Comparison of ENCODE assay signal across 1 cellular context in the genomic region with DNA sequence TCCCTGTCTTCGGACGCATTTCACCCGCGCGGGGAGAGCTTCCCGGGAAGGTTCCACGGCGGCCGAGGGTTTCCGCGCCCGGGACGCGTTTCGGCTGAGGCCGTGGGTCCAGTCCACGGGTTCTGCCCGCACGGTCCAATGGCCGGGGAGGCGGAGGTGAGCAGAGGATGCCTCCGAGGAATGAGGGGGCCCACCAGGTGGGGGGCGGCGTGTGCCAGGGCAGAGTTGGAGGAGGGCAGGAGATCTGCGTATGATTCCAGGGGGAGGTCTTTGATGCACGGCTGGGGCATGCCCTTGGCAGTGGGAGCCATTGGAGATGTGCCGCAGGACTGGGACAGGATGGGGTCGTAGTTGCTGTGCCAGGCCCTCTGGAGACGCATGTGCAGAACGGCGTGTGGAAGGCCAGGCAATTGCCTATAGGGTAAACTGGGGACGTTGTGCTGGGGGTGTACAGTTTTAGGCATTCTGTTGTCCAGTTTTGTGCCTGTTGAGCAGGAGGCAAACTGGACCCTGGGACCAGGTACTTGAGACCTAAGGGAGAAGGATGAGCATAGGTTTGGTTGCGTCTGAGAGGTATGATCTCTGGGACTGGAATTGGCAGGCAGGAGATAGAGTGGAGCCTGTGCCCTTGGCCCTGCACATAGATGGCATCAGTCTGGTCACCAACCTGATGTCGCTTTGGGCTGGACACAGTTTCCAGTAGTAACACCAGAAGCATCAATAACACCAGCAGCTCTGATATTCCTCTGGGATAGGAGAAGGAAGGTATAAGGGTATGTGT.
TF ChIP-seq lines count a peak whose summit lies in the region.

No MANE protein-coding gene starts in this region.

TF ChIP-seq in K562, 482 proteins besides CTCF, POLR2A, EP300 and RAD21:
- TF ChIP-seq LARP7 (IDR thresholded peaks at IDR 0.05) (no peak), TCF3 (CRISPR knock-in tag; IDR thresholded peaks at IDR 0.05) (no peak), GTF2E2 (tag; IDR thresholded peaks at IDR 0.05) (peak; percentile 38; the same call in 1 of the 2 replicates), ZNF830 (CRISPR knock-in tag; IDR thresholded peaks at IDR 0.05) (no peak), XRCC4 (IDR thresholded peaks at IDR 0.05; ENCODE audit: extremely low read depth, insufficient read depth, insufficient read length) (no peak), RBM14 (IDR thresholded peaks at IDR 0.05; ENCODE audit: borderline replicate concordance, insufficient read depth, low read depth, low read length) (0 out of 2 replicates have a peak, but pooled peaks have one; percentile 3), L3MBTL2 (IDR thresholded peaks at IDR 0.05) (no peak), ZNF766 (CRISPR knock-in tag; conservative IDR thresholded peaks at IDR 0.05) (no peak), MED1 (CRISPR knock-in tag; IDR thresholded peaks at IDR 0.05; ENCODE audit: borderline replicate concordance) (0 out of 2 replicates have a peak, but pooled peaks have one; percentile 84), KAT7 (CRISPR knock-in tag; IDR thresholded peaks at IDR 0.05; ENCODE audit: borderline replicate concordance) (peak; percentile 95), ZC3H11A (IDR thresholded peaks at IDR 0.05; ENCODE audit: low read depth, low read length) (no peak), NRF1 (conservative IDR thresholded peaks at IDR 0.05 in 1 of 2, IDR thresholded peaks at IDR 0.05 in 1 of 2) (peak in 1 of 2 experiments; percentile 67; a peak in 3 of 4 replicates), CSDE1 (IDR thresholded peaks at IDR 0.05) (no peak), NFRKB (IDR thresholded peaks at IDR 0.05; ENCODE audit: low read depth) (0 out of 2 replicates have a peak, but pooled peaks have one; percentile 38), KDM5B (IDR thresholded peaks at IDR 0.05; ENCODE audit: insufficient replicate concordance, low read depth, low read length) (peak; percentile 28), HLTF (IDR thresholded peaks at IDR 0.05) (peak; percentile 80), BRCA1 (IDR thresholded peaks at IDR 0.05) (no peak), BRCA1 (CRISPR knock-in tag; IDR thresholded peaks at IDR 0.05) (0 out of 2 replicates have a peak, but pooled peaks have one; percentile 46), ZNF197 (CRISPR knock-in tag; IDR thresholded peaks at IDR 0.05; ENCODE audit: low read depth) (no peak), BHLHE40 (IDR thresholded peaks at IDR 0.05; ENCODE audit: low read length) (no peak), POLR2G (IDR thresholded peaks at IDR 0.05; ENCODE audit: low read depth, low read length) (peak; percentile 43), ZBTB7A (IDR thresholded peaks at IDR 0.05; ENCODE audit: borderline replicate concordance, control insufficient read depth, low read depth, low read length) (peak; percentile 55; the same call in 1 of the 2 replicates), ZNF134 (CRISPR knock-in tag; conservative IDR thresholded peaks at IDR 0.05) (no peak), STAG1 (CRISPR knock-in tag; IDR thresholded peaks at IDR 0.05; ENCODE audit: borderline replicate concordance) (0 out of 2 replicates have a peak, but pooled peaks have one; percentile 34), ELF1 (tag; IDR thresholded peaks at IDR 0.05) (no peak), HDAC1 (IDR thresholded peaks at IDR 0.05) (0 out of 4 replicates have a peak, but pooled peaks of 1 of the 2 experiments have one; percentile 38), KLF10 (CRISPR knock-in tag; IDR thresholded peaks at IDR 0.05) (no peak), ZNF232 (CRISPR knock-in tag; IDR thresholded peaks at IDR 0.05) (0 out of 2 replicates have a peak, but pooled peaks have one; percentile 47), PCBP1 (IDR thresholded peaks at IDR 0.05; ENCODE audit: low read depth, low read length, poor library complexity, severe bottlenecking) (peak; percentile 4), PTBP1 (IDR thresholded peaks at IDR 0.05; ENCODE audit: low read depth, low read length) (0 out of 2 replicates have a peak, but pooled peaks have one; percentile 15), RBBP5 (IDR thresholded peaks at IDR 0.05; ENCODE audit: borderline replicate concordance, insufficient read depth, low read length, poor library complexity, severe bottlenecking) (peak; percentile 66), ZBTB1 (CRISPR knock-in tag; IDR thresholded peaks at IDR 0.05; ENCODE audit: borderline replicate concordance, low read depth) (0 out of 2 replicates have a peak, but pooled peaks have one; percentile 64)
- TF ChIP-seq, protein P1, sequence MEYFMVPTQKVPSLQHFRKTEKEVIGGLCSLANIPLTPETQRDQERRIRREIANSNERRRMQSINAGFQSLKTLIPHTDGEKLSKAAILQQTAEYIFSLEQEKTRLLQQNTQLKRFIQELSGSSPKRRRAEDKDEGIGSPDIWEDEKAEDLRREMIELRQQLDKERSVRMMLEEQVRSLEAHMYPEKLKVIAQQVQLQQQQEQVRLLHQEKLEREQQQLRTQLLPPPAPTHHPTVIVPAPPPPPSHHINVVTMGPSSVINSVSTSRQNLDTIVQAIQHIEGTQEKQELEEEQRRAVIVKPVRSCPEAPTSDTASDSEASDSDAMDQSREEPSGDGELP (CRISPR knock-in tag; IDR thresholded peaks at IDR 0.05; ENCODE audit: borderline replicate concordance) = no peak
- TF ChIP-seq, protein P2, sequence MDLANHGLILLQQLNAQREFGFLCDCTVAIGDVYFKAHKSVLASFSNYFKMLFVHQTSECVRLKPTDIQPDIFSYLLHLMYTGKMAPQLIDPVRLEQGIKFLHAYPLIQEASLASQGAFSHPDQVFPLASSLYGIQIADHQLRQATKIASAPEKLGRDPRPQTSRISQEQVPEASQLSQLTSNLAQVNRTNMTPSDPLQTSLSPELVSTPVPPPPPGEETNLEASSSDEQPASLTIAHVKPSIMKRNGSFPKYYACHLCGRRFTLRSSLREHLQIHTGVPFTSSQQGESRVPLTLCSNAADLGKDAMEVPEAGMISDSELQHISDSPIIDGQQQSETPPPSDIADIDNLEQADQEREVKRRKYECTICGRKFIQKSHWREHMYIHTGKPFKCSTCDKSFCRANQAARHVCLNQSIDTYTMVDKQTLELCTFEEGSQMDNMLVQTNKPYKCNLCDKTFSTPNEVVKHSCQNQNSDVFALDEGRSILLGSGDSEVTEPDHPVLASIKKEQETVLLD (IDR thresholded peaks at IDR 0.05) = peak; percentile 29; the same call in 1 of the 2 replicates
- TF ChIP-seq, protein P3, sequence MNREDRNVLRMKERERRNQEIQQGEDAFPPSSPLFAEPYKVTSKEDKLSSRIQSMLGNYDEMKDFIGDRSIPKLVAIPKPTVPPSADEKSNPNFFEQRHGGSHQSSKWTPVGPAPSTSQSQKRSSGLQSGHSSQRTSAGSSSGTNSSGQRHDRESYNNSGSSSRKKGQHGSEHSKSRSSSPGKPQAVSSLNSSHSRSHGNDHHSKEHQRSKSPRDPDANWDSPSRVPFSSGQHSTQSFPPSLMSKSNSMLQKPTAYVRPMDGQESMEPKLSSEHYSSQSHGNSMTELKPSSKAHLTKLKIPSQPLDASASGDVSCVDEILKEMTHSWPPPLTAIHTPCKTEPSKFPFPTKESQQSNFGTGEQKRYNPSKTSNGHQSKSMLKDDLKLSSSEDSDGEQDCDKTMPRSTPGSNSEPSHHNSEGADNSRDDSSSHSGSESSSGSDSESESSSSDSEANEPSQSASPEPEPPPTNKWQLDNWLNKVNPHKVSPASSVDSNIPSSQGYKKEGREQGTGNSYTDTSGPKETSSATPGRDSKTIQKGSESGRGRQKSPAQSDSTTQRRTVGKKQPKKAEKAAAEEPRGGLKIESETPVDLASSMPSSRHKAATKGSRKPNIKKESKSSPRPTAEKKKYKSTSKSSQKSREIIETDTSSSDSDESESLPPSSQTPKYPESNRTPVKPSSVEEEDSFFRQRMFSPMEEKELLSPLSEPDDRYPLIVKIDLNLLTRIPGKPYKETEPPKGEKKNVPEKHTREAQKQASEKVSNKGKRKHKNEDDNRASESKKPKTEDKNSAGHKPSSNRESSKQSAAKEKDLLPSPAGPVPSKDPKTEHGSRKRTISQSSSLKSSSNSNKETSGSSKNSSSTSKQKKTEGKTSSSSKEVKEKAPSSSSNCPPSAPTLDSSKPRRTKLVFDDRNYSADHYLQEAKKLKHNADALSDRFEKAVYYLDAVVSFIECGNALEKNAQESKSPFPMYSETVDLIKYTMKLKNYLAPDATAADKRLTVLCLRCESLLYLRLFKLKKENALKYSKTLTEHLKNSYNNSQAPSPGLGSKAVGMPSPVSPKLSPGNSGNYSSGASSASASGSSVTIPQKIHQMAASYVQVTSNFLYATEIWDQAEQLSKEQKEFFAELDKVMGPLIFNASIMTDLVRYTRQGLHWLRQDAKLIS (CRISPR knock-in tag; IDR thresholded peaks at IDR 0.05) = 0 out of 2 replicates have a peak, but pooled peaks have one; percentile 79
- TF ChIP-seq, protein P4, sequence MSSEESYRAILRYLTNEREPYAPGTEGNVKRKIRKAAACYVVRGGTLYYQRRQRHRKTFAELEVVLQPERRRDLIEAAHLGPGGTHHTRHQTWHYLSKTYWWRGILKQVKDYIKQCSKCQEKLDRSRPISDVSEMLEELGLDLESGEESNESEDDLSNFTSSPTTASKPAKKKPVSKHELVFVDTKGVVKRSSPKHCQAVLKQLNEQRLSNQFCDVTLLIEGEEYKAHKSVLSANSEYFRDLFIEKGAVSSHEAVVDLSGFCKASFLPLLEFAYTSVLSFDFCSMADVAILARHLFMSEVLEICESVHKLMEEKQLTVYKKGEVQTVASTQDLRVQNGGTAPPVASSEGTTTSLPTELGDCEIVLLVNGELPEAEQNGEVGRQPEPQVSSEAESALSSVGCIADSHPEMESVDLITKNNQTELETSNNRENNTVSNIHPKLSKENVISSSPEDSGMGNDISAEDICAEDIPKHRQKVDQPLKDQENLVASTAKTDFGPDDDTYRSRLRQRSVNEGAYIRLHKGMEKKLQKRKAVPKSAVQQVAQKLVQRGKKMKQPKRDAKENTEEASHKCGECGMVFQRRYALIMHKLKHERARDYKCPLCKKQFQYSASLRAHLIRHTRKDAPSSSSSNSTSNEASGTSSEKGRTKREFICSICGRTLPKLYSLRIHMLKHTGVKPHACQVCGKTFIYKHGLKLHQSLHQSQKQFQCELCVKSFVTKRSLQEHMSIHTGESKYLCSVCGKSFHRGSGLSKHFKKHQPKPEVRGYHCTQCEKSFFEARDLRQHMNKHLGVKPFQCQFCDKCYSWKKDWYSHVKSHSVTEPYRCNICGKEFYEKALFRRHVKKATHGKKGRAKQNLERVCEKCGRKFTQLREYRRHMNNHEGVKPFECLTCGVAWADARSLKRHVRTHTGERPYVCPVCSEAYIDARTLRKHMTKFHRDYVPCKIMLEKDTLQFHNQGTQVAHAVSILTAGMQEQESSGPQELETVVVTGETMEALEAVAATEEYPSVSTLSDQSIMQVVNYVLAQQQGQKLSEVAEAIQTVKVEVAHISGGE (CRISPR knock-in tag; IDR thresholded peaks at IDR 0.05) = 0 out of 6 replicates have a peak, but pooled peaks of 1 of the 3 experiments have one; percentile 7
- TF ChIP-seq, protein P5, sequence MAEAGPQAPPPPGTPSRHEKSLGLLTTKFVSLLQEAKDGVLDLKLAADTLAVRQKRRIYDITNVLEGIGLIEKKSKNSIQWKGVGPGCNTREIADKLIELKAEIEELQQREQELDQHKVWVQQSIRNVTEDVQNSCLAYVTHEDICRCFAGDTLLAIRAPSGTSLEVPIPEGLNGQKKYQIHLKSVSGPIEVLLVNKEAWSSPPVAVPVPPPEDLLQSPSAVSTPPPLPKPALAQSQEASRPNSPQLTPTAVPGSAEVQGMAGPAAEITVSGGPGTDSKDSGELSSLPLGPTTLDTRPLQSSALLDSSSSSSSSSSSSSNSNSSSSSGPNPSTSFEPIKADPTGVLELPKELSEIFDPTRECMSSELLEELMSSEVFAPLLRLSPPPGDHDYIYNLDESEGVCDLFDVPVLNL (CRISPR knock-in tag; IDR thresholded peaks at IDR 0.05; ENCODE audit: low read depth) = no peak
- TF ChIP-seq, protein P6, sequence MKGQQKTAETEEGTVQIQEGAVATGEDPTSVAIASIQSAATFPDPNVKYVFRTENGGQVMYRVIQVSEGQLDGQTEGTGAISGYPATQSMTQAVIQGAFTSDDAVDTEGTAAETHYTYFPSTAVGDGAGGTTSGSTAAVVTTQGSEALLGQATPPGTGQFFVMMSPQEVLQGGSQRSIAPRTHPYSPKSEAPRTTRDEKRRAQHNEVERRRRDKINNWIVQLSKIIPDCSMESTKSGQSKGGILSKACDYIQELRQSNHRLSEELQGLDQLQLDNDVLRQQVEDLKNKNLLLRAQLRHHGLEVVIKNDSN (CRISPR knock-in tag; IDR thresholded peaks at IDR 0.05) = 0 out of 2 replicates have a peak, but pooled peaks have one; percentile 13
- TF ChIP-seq, protein P7, sequence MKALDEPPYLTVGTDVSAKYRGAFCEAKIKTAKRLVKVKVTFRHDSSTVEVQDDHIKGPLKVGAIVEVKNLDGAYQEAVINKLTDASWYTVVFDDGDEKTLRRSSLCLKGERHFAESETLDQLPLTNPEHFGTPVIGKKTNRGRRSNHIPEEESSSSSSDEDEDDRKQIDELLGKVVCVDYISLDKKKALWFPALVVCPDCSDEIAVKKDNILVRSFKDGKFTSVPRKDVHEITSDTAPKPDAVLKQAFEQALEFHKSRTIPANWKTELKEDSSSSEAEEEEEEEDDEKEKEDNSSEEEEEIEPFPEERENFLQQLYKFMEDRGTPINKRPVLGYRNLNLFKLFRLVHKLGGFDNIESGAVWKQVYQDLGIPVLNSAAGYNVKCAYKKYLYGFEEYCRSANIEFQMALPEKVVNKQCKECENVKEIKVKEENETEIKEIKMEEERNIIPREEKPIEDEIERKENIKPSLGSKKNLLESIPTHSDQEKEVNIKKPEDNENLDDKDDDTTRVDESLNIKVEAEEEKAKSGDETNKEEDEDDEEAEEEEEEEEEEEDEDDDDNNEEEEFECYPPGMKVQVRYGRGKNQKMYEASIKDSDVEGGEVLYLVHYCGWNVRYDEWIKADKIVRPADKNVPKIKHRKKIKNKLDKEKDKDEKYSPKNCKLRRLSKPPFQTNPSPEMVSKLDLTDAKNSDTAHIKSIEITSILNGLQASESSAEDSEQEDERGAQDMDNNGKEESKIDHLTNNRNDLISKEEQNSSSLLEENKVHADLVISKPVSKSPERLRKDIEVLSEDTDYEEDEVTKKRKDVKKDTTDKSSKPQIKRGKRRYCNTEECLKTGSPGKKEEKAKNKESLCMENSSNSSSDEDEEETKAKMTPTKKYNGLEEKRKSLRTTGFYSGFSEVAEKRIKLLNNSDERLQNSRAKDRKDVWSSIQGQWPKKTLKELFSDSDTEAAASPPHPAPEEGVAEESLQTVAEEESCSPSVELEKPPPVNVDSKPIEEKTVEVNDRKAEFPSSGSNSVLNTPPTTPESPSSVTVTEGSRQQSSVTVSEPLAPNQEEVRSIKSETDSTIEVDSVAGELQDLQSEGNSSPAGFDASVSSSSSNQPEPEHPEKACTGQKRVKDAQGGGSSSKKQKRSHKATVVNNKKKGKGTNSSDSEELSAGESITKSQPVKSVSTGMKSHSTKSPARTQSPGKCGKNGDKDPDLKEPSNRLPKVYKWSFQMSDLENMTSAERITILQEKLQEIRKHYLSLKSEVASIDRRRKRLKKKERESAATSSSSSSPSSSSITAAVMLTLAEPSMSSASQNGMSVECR (CRISPR knock-in tag; IDR thresholded peaks at IDR 0.05) = 0 out of 2 replicates have a peak, but pooled peaks have one; percentile 5
- TF ChIP-seq, protein P8, sequence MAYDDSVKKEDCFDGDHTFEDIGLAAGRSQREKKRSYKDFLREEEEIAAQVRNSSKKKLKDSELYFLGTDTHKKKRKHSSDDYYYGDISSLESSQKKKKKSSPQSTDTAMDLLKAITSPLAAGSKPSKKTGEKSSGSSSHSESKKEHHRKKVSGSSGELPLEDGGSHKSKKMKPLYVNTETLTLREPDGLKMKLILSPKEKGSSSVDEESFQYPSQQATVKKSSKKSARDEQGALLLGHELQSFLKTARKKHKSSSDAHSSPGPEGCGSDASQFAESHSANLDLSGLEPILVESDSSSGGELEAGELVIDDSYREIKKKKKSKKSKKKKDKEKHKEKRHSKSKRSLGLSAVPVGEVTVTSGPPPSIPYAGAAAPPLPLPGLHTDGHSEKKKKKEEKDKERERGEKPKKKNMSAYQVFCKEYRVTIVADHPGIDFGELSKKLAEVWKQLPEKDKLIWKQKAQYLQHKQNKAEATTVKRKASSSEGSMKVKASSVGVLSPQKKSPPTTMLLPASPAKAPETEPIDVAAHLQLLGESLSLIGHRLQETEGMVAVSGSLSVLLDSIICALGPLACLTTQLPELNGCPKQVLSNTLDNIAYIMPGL (CRISPR knock-in tag; IDR thresholded peaks at IDR 0.05) = no peak
TF ChIP-seq in K562: peak in this region for 23.
